2 cellular contexts compared by ENCODE assay signal in genomic region chr9:110179734-110180133, GRCh38.
A peak's percentile ranks its signal among the peaks of the same experiment; 100 is the strongest.
TF ChIP-seq lines count a peak whose summit lies in the region.

No MANE protein-coding gene starts in this region.

TF ChIP-seq in HepG2, 621 proteins besides CTCF, POLR2A, EP300 and RAD21:
- TF ChIP-seq MAFF (IDR thresholded peaks at IDR 0.05; ENCODE audit: low read depth, low read length): 0 out of 2 replicates have a peak, but pooled peaks have one; percentile 15
- TF ChIP-seq FOXM1 (CRISPR knock-in tag; IDR thresholded peaks at IDR 0.05): no peak
- TF ChIP-seq RFX5 (IDR thresholded peaks at IDR 0.05; ENCODE audit: low read depth, low read length): peak; percentile 86
- TF ChIP-seq MAFK (conservative IDR thresholded peaks at IDR 0.05 in 1 of 2, IDR thresholded peaks at IDR 0.05 in 1 of 2; ENCODE audit: low read length in 2 of 2): 0 out of 4 replicates have a peak, but pooled peaks of 1 of the 2 experiments have one; percentile 14
- TF ChIP-seq NFE2L2 (IDR thresholded peaks at IDR 0.05; ENCODE audit: low read length): 0 out of 2 replicates have a peak, but pooled peaks have one; percentile 25

TF ChIP-seq in SK-N-SH, 30 proteins besides CTCF, POLR2A, EP300 and RAD21:
- TF ChIP-seq GABPA (IDR thresholded peaks at IDR 0.05; ENCODE audit: low read depth) (no peak), YY1 (IDR thresholded peaks at IDR 0.05; ENCODE audit: low read depth) (no peak), POLR2AphosphoS5 (IDR thresholded peaks at IDR 0.05; ENCODE audit: low read depth, low read length) (no peak), NFIC (IDR thresholded peaks at IDR 0.05; ENCODE audit: borderline replicate concordance) (no peak), RFX5 (IDR thresholded peaks at IDR 0.05; ENCODE audit: low read length) (peak; percentile 96), TAF1 (IDR thresholded peaks at IDR 0.05; ENCODE audit: borderline replicate concordance, low read depth, low read length) (no peak), CHD2 (IDR thresholded peaks at IDR 0.05; ENCODE audit: low read length, partially characterized antibody) (no peak), JUND (IDR thresholded peaks at IDR 0.05) (peak; percentile 35; the same call in 1 of the 2 replicates), FOSL2 (IDR thresholded peaks at IDR 0.05; ENCODE audit: borderline replicate concordance, low read depth) (peak; percentile 71; the same call in 1 of the 2 replicates), TEAD4 (IDR thresholded peaks at IDR 0.05; ENCODE audit: borderline replicate concordance, insufficient read depth) (no peak), MAX (IDR thresholded peaks at IDR 0.05; ENCODE audit: low read depth) (no peak)
